1 cellular context compared by ENCODE assay signal in genomic region chr5:177141496-177141895, GRCh38.
TF ChIP-seq lines count a peak whose summit lies in the region.

No MANE protein-coding gene starts in this region.

TF ChIP-seq in GM23338, 12 proteins besides CTCF, POLR2A, EP300 and RAD21 (continued from another document):
- TF ChIP-seq ZNF462 (CRISPR knock-in tag; IDR thresholded peaks at IDR 0.05) (no peak), EZH2phosphoT487 (IDR thresholded peaks at IDR 0.05; ENCODE audit: unreplicated experiment) (no peak)
- TF ChIP-seq, protein P1, sequence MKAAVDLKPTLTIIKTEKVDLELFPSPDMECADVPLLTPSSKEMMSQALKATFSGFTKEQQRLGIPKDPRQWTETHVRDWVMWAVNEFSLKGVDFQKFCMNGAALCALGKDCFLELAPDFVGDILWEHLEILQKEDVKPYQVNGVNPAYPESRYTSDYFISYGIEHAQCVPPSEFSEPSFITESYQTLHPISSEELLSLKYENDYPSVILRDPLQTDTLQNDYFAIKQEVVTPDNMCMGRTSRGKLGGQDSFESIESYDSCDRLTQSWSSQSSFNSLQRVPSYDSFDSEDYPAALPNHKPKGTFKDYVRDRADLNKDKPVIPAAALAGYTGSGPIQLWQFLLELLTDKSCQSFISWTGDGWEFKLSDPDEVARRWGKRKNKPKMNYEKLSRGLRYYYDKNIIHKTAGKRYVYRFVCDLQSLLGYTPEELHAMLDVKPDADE (IDR thresholded peaks at IDR 0.05): no peak
